10 cellular contexts compared by ENCODE assay signal in the genomic region with DNA sequence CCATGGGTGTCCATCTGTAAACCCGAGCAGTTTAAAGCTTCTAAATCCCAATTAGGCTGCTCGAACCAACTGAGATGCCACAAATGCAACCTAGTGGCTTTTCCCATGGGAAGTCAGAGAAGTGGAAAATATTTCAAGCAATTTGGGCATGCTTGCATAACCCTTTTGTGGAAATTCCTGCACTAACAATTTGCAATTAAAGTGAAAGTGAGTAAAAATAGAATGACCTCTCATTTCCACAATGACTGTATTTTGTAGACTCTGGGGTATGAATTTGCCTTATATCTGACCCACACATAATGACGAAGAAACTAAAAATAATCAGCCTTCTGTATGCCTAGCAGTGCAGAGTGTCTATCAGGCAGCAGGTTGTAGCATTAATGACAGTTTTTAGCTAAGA.
DNase-seq lines count a peak whose midpoint lies in the region; ATAC-seq, FAIRE-seq and TF ChIP-seq lines count a peak whose summit lies in the region.
"Had no signal": no experiment of that assay in that cellular context is flagged by ENCODE, and none has a peak within 500 bp of the region (broad histone marks: within the 10 kb centered on the region; RNA-seq: fewer than 3 reads in every experiment).

No MANE protein-coding gene starts in this region.

- H3K9me3 ChIP-seq in BLaER1 treated with 17β-estradiol and CSF1 and Interleukin-3, amounts not matched to agents 10 nM and 100 nM (replicated peaks in 1 of 11): 0 out of 22 replicates have a peak, but pooled peaks cover 0 to 5% (median 0%) of the 10 kb centered on the region in 11 experiments
- no peaks in the 10 kb centered on the region for H3K9me3 ChIP-seq in PC-3 (ENCODE audit: low read length)
- H3K9me3 ChIP-seq in kidney (ENCODE audit: control insufficient read depth in 1 of 2, low read length in 2 of 2): no peaks in the 10 kb centered on the region

- H3K4me1 ChIP-seq in BLaER1 treated with 17β-estradiol and CSF1 and Interleukin-3, amounts not matched to agents 10 nM and 100 nM: peaks cover 6 to 11% (median 8%) of the 10 kb centered on the region in 10 experiments; a peak in 18 of 20 replicates
- peaks cover 18% of the 10 kb centered on the region for H3K4me1 ChIP-seq in PC-3 (ENCODE audit: insufficient read depth, low read length)
- H3K4me1 ChIP-seq in kidney (ENCODE audit: control insufficient read depth in 1 of 2, insufficient read depth in 1 of 2, low read depth in 1 of 2, low read length in 2 of 2): peaks cover 0 to 4% of the 10 kb centered on the region in 2 donors

- H3F3A ChIP-seq in PC-3 (ENCODE audit: low read length, unreplicated experiment): no peaks in the 10 kb centered on the region

- no peaks in the 10 kb centered on the region for H3K27me3 ChIP-seq in BLaER1 treated with 17β-estradiol and CSF1 and Interleukin-3, amounts not matched to agents 10 nM and 100 nM
- H3K27me3 ChIP-seq in PC-3 (ENCODE audit: low read length): no peaks in the 10 kb centered on the region

- H3K9me2 ChIP-seq in PC-3 (replicated peaks; ENCODE audit: low read length): no peaks in the 10 kb centered on the region

- BruUV-seq in PC-3 (replicated peaks; lab: Mats Ljungman, UMichigan): no TSS peak

- H3K4me2 ChIP-seq in BLaER1 treated with 17β-estradiol and CSF1 and Interleukin-3, amounts not matched to agents 10 nM and 100 nM: peak overlapping the region; percentile 10 to 81 (median 49); a peak in 20 of 22 replicates
- peak overlapping the region; percentile 39 for H3K4me2 ChIP-seq in PC-3 (ENCODE audit: low read length)

- H3K9ac ChIP-seq in BLaER1 treated with 17β-estradiol and CSF1 and Interleukin-3, amounts not matched to agents 10 nM and 100 nM: no peak overlapping the region
- no peak overlapping the region for H3K9ac ChIP-seq in PC-3 (ENCODE audit: low read length)
- no peak overlapping the region for H3K9ac ChIP-seq in kidney (ENCODE audit: low read length in 2 of 2)

- FAIRE-seq in kidney (lab: Jason Lieb, UNC): no peak
- FAIRE-seq: bronchial epithelial cell had no signal

- CTCF ChIA-PET in PC-3 (lab: Charles Lee): no interaction called here

- DNase-seq in PC-3 (no peak), kidney (no peak), NCI-H748 (lab: John Stamatoyannopoulos, UW; ENCODE audit: unreplicated experiment) (no peak), T-helper 1 cell (no peak), NCI-H748 treated with DMSO at 0.1 percent for 48 hours (lab: John Stamatoyannopoulos, UW) (no peak)
- DNase-seq: Calu3 had no signal

- ATAC-seq in GM21515 (IDR thresholded peaks at IDR 0.05; ENCODE audit: unreplicated experiment) (peak; percentile 71), PC-3 (no peak), HG02798 (IDR thresholded peaks at IDR 0.05; ENCODE audit: poor library complexity, unreplicated experiment) (no peak)

- no peaks in the 10 kb centered on the region for H3K79me2 ChIP-seq in PC-3 (ENCODE audit: low read length)

- no peaks in the 10 kb centered on the region for H3K36me3 ChIP-seq in BLaER1 treated with 17β-estradiol and CSF1 and Interleukin-3, amounts not matched to agents 10 nM and 100 nM
- H3K36me3 ChIP-seq in PC-3 (ENCODE audit: low read depth, low read length): no peaks in the 10 kb centered on the region
- H3K36me3 ChIP-seq in kidney (ENCODE audit: control insufficient read depth in 1 of 2, insufficient read depth in 2 of 2, low read length in 2 of 2): no peaks in the 10 kb centered on the region

- intact Hi-C loops in PC-3 (cut with micrococcal nuclease) (no loop called here), kidney (cut with DNase I) (no loop called here)

- H3K27ac ChIP-seq in BLaER1 treated with 17β-estradiol and CSF1 and Interleukin-3, amounts not matched to agents 10 nM and 100 nM: no peak overlapping the region
- H3K27ac ChIP-seq in PC-3 (ENCODE audit: low read length) (0 out of 2 replicates have a peak overlapping the region, but pooled peaks have one; percentile 12), kidney (ENCODE audit: low read depth in 2 of 2, low read length in 2 of 2) (peak overlapping the region in 1 of 2 donors; percentile 23)

- TF ChIP-seq CTCF in PC-3 (conservative IDR thresholded peaks at IDR 0.05; ENCODE audit: low read depth, low read length) (no peak), kidney (IDR thresholded peaks at IDR 0.05; ENCODE audit: borderline replicate concordance, extremely low read depth, insufficient read depth) (no peak)

- H2AFZ ChIP-seq in PC-3 (ENCODE audit: low read length): 0 out of 2 replicates have a peak overlapping the region, but pooled peaks have one; percentile 38

- H4K20me1 ChIP-seq in BLaER1 treated with 17β-estradiol and CSF1 and Interleukin-3, amounts not matched to agents 10 nM and 100 nM: no peaks in the 10 kb centered on the region
- H4K20me1 ChIP-seq in PC-3 (ENCODE audit: low read length): no peaks in the 10 kb centered on the region

- H3K4me3 ChIP-seq in BLaER1 treated with 17β-estradiol and CSF1 and Interleukin-3, amounts not matched to agents 10 nM and 100 nM: no peak overlapping the region
- H3K4me3 ChIP-seq in PC-3 (ENCODE audit: low read length) (no peak overlapping the region), kidney (ENCODE audit: low read length in 2 of 2) (peak overlapping the region; percentile 24 to 42)

- POLR2A ChIA-PET in PC-3 (lab: Charles Lee; ENCODE audit: unreplicated experiment): no interaction called here

Comparison
In these comparisons a context has a peak if more than half of its experiments do, and no peak if none do; other contexts are left out.
1. H3K4me3 ChIP-seq: peak in kidney (2 of 2); none in BLaER1 treated with 17β-estradiol and CSF1 and Interleukin-3, amounts not matched to agents 10 nM and 100 nM (0 of 10) and PC-3 (single experiment).